ENCODE assay signal across 39 cellular contexts in genomic region chr10:20625868-20626267, GRCh38.
"Had no signal": no experiment of that assay in that cellular context is flagged by ENCODE, and none has a peak within 500 bp of the region (broad histone marks: within the 10 kb centered on the region; RNA-seq: fewer than 3 reads in every experiment).

No MANE protein-coding gene starts in this region.

- H3K27me3 ChIP-seq: adrenal gland, ascending aorta, body of pancreas, brain microvascular endothelial cell, breast epithelium, cardiac muscle cell had no signal

- H3K27me3 Mint-ChIP-seq: activated naive CD4-positive, alpha-beta T cell treated with anti-CD3 and anti-CD28 coated beads, Interleukin-2, amount 10 ng/mL, durations not matched to agents 7 days and 5 days; activated naive CD8-positive, alpha-beta T cell; activated naive CD8-positive, alpha-beta T cell treated with anti-CD3 and anti-CD28 coated beads for 36 hours; activated naive CD8-positive, alpha-beta T cell treated with anti-CD3 and anti-CD28 coated beads, Interleukin-2, amount 10 ng/mL, durations not matched to agents 7 days and 5 days; activated naive CD8-positive, alpha-beta T cell treated with anti-CD3 and anti-CD28 coated beads, Interleukin-2, amount 50 U/mL, for 24 hours; activated T-cell treated with anti-CD3 and anti-CD28 coated beads, Interleukin-2, amount 50 U/mL, for 24 hours; activated T-helper 17 cell treated with anti-CD3 and anti-CD28 coated beads, Interleukin-2, amount 50 U/mL, for 72 hours; central memory CD8-positive, alpha-beta T cell had no signal

- H3K4me1 ChIP-seq: adrenal gland, breast epithelium had no signal

- H3K4me3 Mint-ChIP-seq: activated naive CD4-positive, alpha-beta T cell treated with anti-CD3 and anti-CD28 coated beads for 36 hours; activated naive CD4-positive, alpha-beta T cell treated with anti-CD3 and anti-CD28 coated beads, Interleukin-2, amount 10 ng/mL, durations not matched to agents 7 days and 5 days; activated naive CD4-positive, alpha-beta T cell treated with anti-CD3 and anti-CD28 coated beads, Interleukin-2, amount 50 U/mL, for 24 hours; activated naive CD8-positive, alpha-beta T cell; activated naive CD8-positive, alpha-beta T cell treated with anti-CD3 and anti-CD28 coated beads for 36 hours; activated naive CD8-positive, alpha-beta T cell treated with anti-CD3 and anti-CD28 coated beads, Interleukin-2, amount 10 ng/mL, durations not matched to agents 7 days and 5 days; activated naive CD8-positive, alpha-beta T cell treated with anti-CD3 and anti-CD28 coated beads, Interleukin-2, amount 50 U/mL, for 24 hours; activated T-cell treated with anti-CD3 and anti-CD28 coated beads, Interleukin-2, amount 50 U/mL, for 24 hours; activated T-cell treated with anti-CD3 and anti-CD28 coated beads, Interleukin-2, amount 50 U/mL, for 4 hours; activated T-cell treated with anti-CD3 and anti-CD28 coated beads, Interleukin-2, amount 50 U/mL, for 72 hours; activated T-helper 1 cell treated with anti-CD3 and anti-CD28 coated beads, Interleukin-12 subunit alpha, Interleukin-12 subunit beta, Interleukin-2, Interleukin-4 antibody, amounts not matched to agents 30 ng/mL and 10 ng/mL and 1 ng/mL, durations not matched to agents 14 hours and 24 hours and 36 hours; activated T-helper 17 cell treated with anti-CD3 and anti-CD28 coated beads, Interleukin-2, amount 50 U/mL, for 72 hours; brain; central memory CD8-positive, alpha-beta T cell had no signal

- H3K27ac Mint-ChIP-seq: activated naive CD4-positive, alpha-beta T cell treated with anti-CD3 and anti-CD28 coated beads for 36 hours; activated naive CD4-positive, alpha-beta T cell treated with anti-CD3 and anti-CD28 coated beads, Interleukin-2, amount 10 ng/mL, durations not matched to agents 7 days and 5 days; activated naive CD4-positive, alpha-beta T cell treated with anti-CD3 and anti-CD28 coated beads, Interleukin-2, amount 50 U/mL, for 24 hours; activated naive CD4-positive, alpha-beta T cell treated with anti-CD3 and anti-CD28 coated beads, Interleukin-2, amount 50 U/mL, for 72 hours; activated naive CD8-positive, alpha-beta T cell; activated naive CD8-positive, alpha-beta T cell treated with anti-CD3 and anti-CD28 coated beads for 36 hours; activated naive CD8-positive, alpha-beta T cell treated with anti-CD3 and anti-CD28 coated beads, Interleukin-2, amount 10 ng/mL, durations not matched to agents 7 days and 5 days; activated naive CD8-positive, alpha-beta T cell treated with anti-CD3 and anti-CD28 coated beads, Interleukin-2, amount 50 U/mL, for 24 hours; activated T-cell treated with anti-CD3 and anti-CD28 coated beads, Interleukin-2, amount 50 U/mL, for 24 hours; activated T-cell treated with anti-CD3 and anti-CD28 coated beads, Interleukin-2, amount 50 U/mL, for 72 hours; activated T-helper 1 cell treated with anti-CD3 and anti-CD28 coated beads, Interleukin-12 subunit alpha, Interleukin-12 subunit beta, Interleukin-2, Interleukin-4 antibody, amounts not matched to agents 30 ng/mL and 10 ng/mL and 1 ng/mL, durations not matched to agents 14 hours and 24 hours and 36 hours; activated T-helper 17 cell treated with anti-CD3 and anti-CD28 coated beads, Interleukin-2, amount 50 U/mL, for 72 hours; activated T-helper 2 cell treated with anti-CD3 and anti-CD28 coated beads, Interferon-gamma antibody, Interleukin-2, Interleukin-4, amounts not matched to agents 10 μg/mL and 5 μg/mL and 100 μg/mL, durations not matched to agents 14 hours and 24 hours and 36 hours; brain had no signal

- ATAC-seq: activated naive CD4-positive, alpha-beta T cell treated with anti-CD3 and anti-CD28 coated beads, Interleukin-2, amount 50 U/mL, for 72 hours; activated naive CD8-positive, alpha-beta T cell treated with anti-CD3 and anti-CD28 coated beads, Interleukin-2, amount 50 U/mL, for 24 hours; activated T-cell treated with anti-CD3 and anti-CD28 coated beads, Interleukin-2, amount 50 U/mL, for 4 hours; activated T-cell treated with anti-CD3 and anti-CD28 coated beads, Interleukin-2, amount 50 U/mL, for 72 hours; activated T-helper 17 cell treated with anti-CD3 and anti-CD28 coated beads, Interleukin-2, amount 50 U/mL, for 72 hours; body of pancreas had no signal

- H3K4me1 Mint-ChIP-seq: activated naive CD4-positive, alpha-beta T cell treated with anti-CD3 and anti-CD28 coated beads, Interleukin-2, amount 50 U/mL, for 24 hours; activated naive CD8-positive, alpha-beta T cell treated with anti-CD3 and anti-CD28 coated beads for 36 hours; activated naive CD8-positive, alpha-beta T cell treated with anti-CD3 and anti-CD28 coated beads, Interleukin-2, amount 10 ng/mL, durations not matched to agents 7 days and 5 days; activated naive CD8-positive, alpha-beta T cell treated with anti-CD3 and anti-CD28 coated beads, Interleukin-2, amount 50 U/mL, for 24 hours; activated T-helper 17 cell treated with anti-CD3 and anti-CD28 coated beads, Interleukin-2, amount 50 U/mL, for 72 hours; brain; central memory CD8-positive, alpha-beta T cell had no signal

- H3K27ac ChIP-seq: adrenal gland, ascending aorta, body of pancreas, brain microvascular endothelial cell, cardiac muscle cell had no signal

- DNase-seq: activated effector memory CD4-positive, alpha-beta T cell treated with anti-CD3 and anti-CD28 coated beads, Interleukin-2, amount 50 U/mL, for 16 hours; activated effector memory CD4-positive, alpha-beta T cell treated with Interleukin-2 at 50 U/mL for 16 hours; activated gamma-delta T cell; activated gamma-delta T cell treated with Interleukin-2 at 50 U/mL for 16 hours; activated naive CD4-positive, alpha-beta T cell; activated naive CD4-positive, alpha-beta T cell treated with anti-CD3 and anti-CD28 coated beads for 36 hours; activated naive CD4-positive, alpha-beta T cell treated with anti-CD3 and anti-CD28 coated beads, Interleukin-2, amount 10 ng/mL, durations not matched to agents 7 days and 5 days; activated naive CD4-positive, alpha-beta T cell treated with anti-CD3 and anti-CD28 coated beads, Interleukin-2, amount 50 U/mL, for 16 hours; activated naive CD4-positive, alpha-beta T cell treated with Interleukin-2 at 50 U/mL for 16 hours; activated naive CD8-positive, alpha-beta T cell treated with anti-CD3 and anti-CD28 coated beads for 36 hours; activated naive CD8-positive, alpha-beta T cell treated with anti-CD3 and anti-CD28 coated beads, Interleukin-2, amount 10 ng/mL, durations not matched to agents 7 days and 5 days; activated naive CD8-positive, alpha-beta T cell treated with anti-CD3 and anti-CD28 coated beads, Interleukin-2, amount 50 U/mL, for 24 hours; activated T-cell treated with anti-CD3 and anti-CD28 coated beads for 4 hours; activated T-cell treated with anti-CD3 and anti-CD28 coated beads, Interleukin-2, amount 50 U/mL, for 1 hour; activated T-cell treated with anti-CD3 and anti-CD28 coated beads, Interleukin-2, amount 50 U/mL, for 24 hours; activated T-cell treated with anti-CD3 and anti-CD28 coated beads, Interleukin-2, amount 50 U/mL, for 4 hours; activated T-cell treated with anti-CD3 and anti-CD28 coated beads, Interleukin-2, amount 50 U/mL, for 48 hours; activated T-cell treated with anti-CD3 and anti-CD28 coated beads, Interleukin-2, amount 50 U/mL, for 72 hours; adrenal gland; amniotic stem cell; amygdala; anterior cingulate cortex; aorta; body of pancreas; brain microvascular endothelial cell; caudate nucleus; central memory CD4-positive, alpha-beta T cell; cerebellar nuclear complex had no signal

- H3K36me3 Mint-ChIP-seq: activated naive CD4-positive, alpha-beta T cell treated with anti-CD3 and anti-CD28 coated beads, Interleukin-2, amount 10 ng/mL, durations not matched to agents 7 days and 5 days; activated naive CD4-positive, alpha-beta T cell treated with anti-CD3 and anti-CD28 coated beads, Interleukin-2, amount 50 U/mL, for 24 hours; activated naive CD4-positive, alpha-beta T cell treated with anti-CD3 and anti-CD28 coated beads, Interleukin-2, amount 50 U/mL, for 72 hours; activated naive CD8-positive, alpha-beta T cell; activated naive CD8-positive, alpha-beta T cell treated with anti-CD3 and anti-CD28 coated beads for 36 hours; activated naive CD8-positive, alpha-beta T cell treated with anti-CD3 and anti-CD28 coated beads, Interleukin-2, amount 10 ng/mL, durations not matched to agents 7 days and 5 days; brain had no signal

- H3K9me3 ChIP-seq: adrenal gland, ascending aorta, body of pancreas, breast epithelium had no signal

- H3K4me3 ChIP-seq: adrenal gland, ascending aorta, body of pancreas, breast epithelium, cardiac muscle cell had no signal

- H3K9me3 Mint-ChIP-seq: activated naive CD4-positive, alpha-beta T cell treated with anti-CD3 and anti-CD28 coated beads for 36 hours; activated naive CD4-positive, alpha-beta T cell treated with anti-CD3 and anti-CD28 coated beads, Interleukin-2, amount 10 ng/mL, durations not matched to agents 7 days and 5 days; activated naive CD4-positive, alpha-beta T cell treated with anti-CD3 and anti-CD28 coated beads, Interleukin-2, amount 50 U/mL, for 24 hours; activated naive CD4-positive, alpha-beta T cell treated with anti-CD3 and anti-CD28 coated beads, Interleukin-2, amount 50 U/mL, for 72 hours; activated naive CD8-positive, alpha-beta T cell treated with anti-CD3 and anti-CD28 coated beads for 36 hours; activated naive CD8-positive, alpha-beta T cell treated with anti-CD3 and anti-CD28 coated beads, Interleukin-2, amount 10 ng/mL, durations not matched to agents 7 days and 5 days; activated T-cell treated with anti-CD3 and anti-CD28 coated beads, Interleukin-2, amount 50 U/mL, for 24 hours; activated T-cell treated with anti-CD3 and anti-CD28 coated beads, Interleukin-2, amount 50 U/mL, for 4 hours; activated T-helper 1 cell treated with anti-CD3 and anti-CD28 coated beads, Interleukin-12 subunit alpha, Interleukin-12 subunit beta, Interleukin-2, Interleukin-4 antibody, amounts not matched to agents 30 ng/mL and 10 ng/mL and 1 ng/mL, durations not matched to agents 14 hours and 24 hours and 36 hours; activated T-helper 2 cell treated with anti-CD3 and anti-CD28 coated beads, Interferon-gamma antibody, Interleukin-2, Interleukin-4, amounts not matched to agents 10 μg/mL and 5 μg/mL and 100 μg/mL, durations not matched to agents 14 hours and 24 hours and 36 hours; brain had no signal

- H3K36me3 ChIP-seq: adrenal gland, ascending aorta, brain microvascular endothelial cell, breast epithelium, cardiac muscle cell had no signal
